ENCODE assay signal across 9 cellular contexts in genomic region chr2:56183643-56184499, GRCh38. TPM values are rescaled to one million over a fixed set of nuclear protein-coding genes. Genes with fewer than 3 reads are reported as not detected.
A peak's percentile ranks its signal among the peaks of the same experiment; 100 is the strongest.
DNase-seq lines count a peak whose midpoint lies in the region; ATAC-seq and TF ChIP-seq lines count a peak whose summit lies in the region.
"Had no signal": no experiment of that assay in that cellular context is flagged by ENCODE, and none has a peak within 500 bp of the region (broad histone marks: within the 10 kb centered on the region; RNA-seq: fewer than 3 reads in every experiment).

TSS of gene CCDC85A (plus strand) at chr2:56183990. CDS start at chr2:56184625, 635 bp downstream.

- peak; percentile 56 for DNase-seq in CD14-positive monocyte (ENCODE audit: low spot score)
- peak; percentile 71 for DNase-seq in NCI-H446 treated with DMSO at 0.1 percent for 48 hours (lab: John Stamatoyannopoulos, UW)
- DNase-seq in activated CD4-positive, alpha-beta T cell treated with anti-CD3 and anti-CD28 coated beads, Interleukin-2, amount 50 U/mL, for 1 hour = peak; percentile 41
- peak; percentile 88 for DNase-seq in lower lobe of right lung
- DNase-seq in stimulated activated CD4-positive, alpha-beta T cell treated with anti-CD3 and anti-CD28 coated beads, Interleukin-4, amount 100 ng/mL, for 48 hours (ENCODE audit: low read depth in 2 of 2) = peak; percentile 56 to 70

- H3K4me3 Mint-ChIP-seq in CD14-positive monocyte = peak within 1 kb of the TSS; percentile 47 to 89

- H3K27ac Mint-ChIP-seq in CD14-positive monocyte = no peak within 1 kb of the TSS

- H3K4me1 ChIP-seq in ectodermal cell (ENCODE audit: control insufficient read depth, insufficient read depth, low read length) (peaks cover 28% of the 10 kb centered on the region), lower lobe of right lung (peaks cover 16% of the 10 kb centered on the region)

- WGBS in ectodermal cell, 2 experiments = 0% methylated on average over 86 of the region's 86 CpGs

- peak; percentile 93 for ATAC-seq in GM19328 (IDR thresholded peaks at IDR 0.05; ENCODE audit: unreplicated experiment)
- peak; percentile 88 for ATAC-seq in HG03439 (IDR thresholded peaks at IDR 0.05; ENCODE audit: unreplicated experiment)
- ATAC-seq in lower lobe of right lung = peak; percentile 93 to 95

- H3K36me3 Mint-ChIP-seq in CD14-positive monocyte = no peaks in the 10 kb centered on the region

- H3K27me3 Mint-ChIP-seq in CD14-positive monocyte (ENCODE audit: low read depth in 3 of 3) = peaks cover 39 to 75% (median 51%) of the 10 kb centered on the region in 3 donors

- H3K27me3 ChIP-seq in ectodermal cell (ENCODE audit: control insufficient read depth, insufficient read depth, low read length, poor library complexity, severe bottlenecking) (peaks cover 98% of the 10 kb centered on the region), lower lobe of right lung (ENCODE audit: low read depth) (peaks cover 25% of the 10 kb centered on the region)

- peak within 1 kb of the TSS; percentile 64 for H3K4me3 ChIP-seq in ectodermal cell (ENCODE audit: insufficient read depth, low read depth, low read length)
- H3K4me3 ChIP-seq in lower lobe of right lung = peak within 1 kb of the TSS; percentile 75

- H3K9me3 ChIP-seq in ectodermal cell (ENCODE audit: control insufficient read depth, low read length) (no peaks in the 10 kb centered on the region), lower lobe of right lung (no peaks in the 10 kb centered on the region)

- no peaks in the 10 kb centered on the region for H3K36me3 ChIP-seq in ectodermal cell (ENCODE audit: control insufficient read depth, insufficient read depth, low read length)
- H3K36me3 ChIP-seq in lower lobe of right lung = no peaks in the 10 kb centered on the region

- H3K27ac ChIP-seq in ectodermal cell (ENCODE audit: insufficient read depth, low read depth, low read length, poor library complexity, severe bottlenecking) (no peak within 1 kb of the TSS), lower lobe of right lung (peak within 1 kb of the TSS; percentile 79)

- intact Hi-C loops in CD14-positive monocyte (cut with micrococcal nuclease) (loop anchor here in 1 of 2 donors (2.0 kb wide), 1 partner anchor 1333 kb away; no protein-coding TSS in a partner anchor), lower lobe of right lung (cut with DNase I) (no loop called here)

- TF ChIP-seq CTCF in CD14-positive monocyte (IDR thresholded peaks at IDR 0.05) (peak; percentile 87), lower lobe of right lung (IDR thresholded peaks at IDR 0.05) (peak; percentile 90)

- H3K9me3 Mint-ChIP-seq in CD14-positive monocyte = peaks cover 0 to 6% (median 2%) of the 10 kb centered on the region in 7 donors

- H3K4me1 Mint-ChIP-seq in CD14-positive monocyte = peaks cover 12% of the 10 kb centered on the region

RNA-seq across cellular contexts. Expression of gene CCDC85A, which starts in this region (rescaled TPM):
- not detected for polyA plus RNA-seq in CD14-positive monocyte
- 0.48 TPM for polyA plus RNA-seq in ectodermal cell (2013, experiment 1 of 4)
- polyA plus RNA-seq in ectodermal cell (2013, experiment 2 of 4) = 0.25 TPM
- 0.43 TPM for polyA plus RNA-seq in ectodermal cell (2013, experiment 3 of 4)
- 0.28 TPM for polyA plus RNA-seq in ectodermal cell (2013, experiment 4 of 4)
- 17.0 TPM for total RNA-seq in lower lobe of right lung
- total RNA-seq: activated CD8-positive, alpha-beta memory T cell treated with anti-CD3 and anti-CD28 coated beads for 36 hours had no signal

Comparison
In these comparisons a context has a peak if more than half of its experiments do, and no peak if none do; other contexts are left out.
1. Peak in DNase-seq in CD14-positive monocyte; RNA of the gene not detected or under 1 TPM.